In the genomic region with DNA sequence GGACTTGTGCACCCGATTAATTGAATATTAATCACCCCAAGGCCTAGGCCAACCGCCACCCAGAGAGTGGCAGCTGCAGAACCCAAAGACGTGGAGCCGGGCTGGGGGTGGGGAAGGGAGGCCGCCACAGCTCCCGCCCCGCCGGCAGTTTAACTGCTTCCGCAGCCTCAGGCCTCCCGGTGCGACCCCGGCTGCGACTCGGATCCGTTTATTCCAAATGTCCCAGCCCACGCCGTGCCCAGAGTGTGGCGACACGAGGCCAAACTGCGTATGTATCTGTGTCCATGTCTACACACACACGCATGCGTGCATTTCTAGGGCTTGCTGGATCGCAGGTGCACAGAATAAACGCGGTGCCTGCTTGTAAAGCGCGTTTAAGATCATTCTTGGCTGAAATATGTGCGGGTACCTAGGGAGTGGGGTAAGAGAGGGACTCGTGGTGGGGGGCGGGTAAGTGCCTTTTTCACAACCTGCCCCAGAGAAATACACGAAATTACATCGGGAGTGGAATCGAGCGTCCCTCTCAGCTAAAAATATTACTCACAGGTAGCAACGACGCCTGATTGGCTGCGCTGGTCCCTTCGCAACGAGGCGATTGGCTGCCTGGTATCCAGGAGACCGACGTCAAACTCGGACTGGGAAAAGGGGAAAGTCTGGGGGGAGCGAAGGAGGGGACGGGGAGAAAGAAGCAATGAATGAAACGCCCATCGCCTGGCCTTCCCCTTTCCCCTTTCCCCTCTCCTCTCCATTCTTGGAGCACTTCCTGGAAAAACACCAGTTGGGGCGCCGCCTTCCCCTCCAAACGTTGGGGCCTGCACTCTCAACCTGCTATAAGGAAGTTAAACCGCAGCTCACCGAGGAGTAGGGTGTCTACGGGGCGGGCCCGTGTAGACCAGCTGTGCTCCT, we compare ENCODE assay signal across 1 cellular context.
A peak's percentile ranks its signal among the peaks of the same experiment; 100 is the strongest.
TF ChIP-seq lines count a peak whose summit lies in the region.

No MANE protein-coding gene starts in this region.

TF ChIP-seq in HepG2, 621 proteins besides CTCF, POLR2A, EP300 and RAD21 (continued from another document and continues in another):
- TF ChIP-seq WIZ (CRISPR knock-in tag; IDR thresholded peaks at IDR 0.05) (0 out of 2 replicates have a peak, but pooled peaks have one; percentile 24), ZNF354B (CRISPR knock-in tag; IDR thresholded peaks at IDR 0.05) (peak; percentile 51; the same call in 1 of the 2 replicates), ZNF446 (CRISPR knock-in tag; IDR thresholded peaks at IDR 0.05) (0 out of 2 replicates have a peak, but pooled peaks have one; percentile 53), SKIL (CRISPR knock-in tag; IDR thresholded peaks at IDR 0.05; ENCODE audit: borderline replicate concordance) (peak; percentile 70; the same call in 1 of the 2 replicates), TCF7 (IDR thresholded peaks at IDR 0.05; ENCODE audit: low read depth) (no peak), PBX3 (CRISPR knock-in tag; IDR thresholded peaks at IDR 0.05; ENCODE audit: borderline replicate concordance) (peak; percentile 33; the same call in 1 of the 2 replicates), ZFP37 (CRISPR knock-in tag; IDR thresholded peaks at IDR 0.05; ENCODE audit: borderline replicate concordance) (peak; percentile 85; the same call in 1 of the 2 replicates), REPIN1 (CRISPR knock-in tag; IDR thresholded peaks at IDR 0.05; ENCODE audit: borderline replicate concordance, low read depth) (peak; percentile 70), SALL1 (CRISPR knock-in tag; IDR thresholded peaks at IDR 0.05) (peak; percentile 65), SP4 (CRISPR knock-in tag; IDR thresholded peaks at IDR 0.05) (peak; percentile 88), ZNF879 (CRISPR knock-in tag; IDR thresholded peaks at IDR 0.05) (peak; percentile 84; the same call in 1 of the 2 replicates), NR2F6 (IDR thresholded peaks at IDR 0.05) (no peak), NR2F6 (CRISPR knock-in tag; IDR thresholded peaks at IDR 0.05) (peak; percentile 63), ZNF782 (CRISPR knock-in tag; IDR thresholded peaks at IDR 0.05; ENCODE audit: borderline replicate concordance) (peak; percentile 52; the same call in 1 of the 2 replicates), ZNF670 (CRISPR knock-in tag; IDR thresholded peaks at IDR 0.05; ENCODE audit: borderline replicate concordance) (no peak; the same call in 1 of the 2 replicates), MTF1 (CRISPR knock-in tag; IDR thresholded peaks at IDR 0.05) (no peak), ZNF720 (CRISPR knock-in tag; IDR thresholded peaks at IDR 0.05) (no peak), TFE3 (CRISPR knock-in tag; IDR thresholded peaks at IDR 0.05) (peak; percentile 29; the same call in 1 of the 2 replicates), HNRNPK (IDR thresholded peaks at IDR 0.05; ENCODE audit: low read depth, low read length, poor library complexity, severe bottlenecking) (peak; percentile 35), ZNF629 (CRISPR knock-in tag; conservative IDR thresholded peaks at IDR 0.05) (peak; percentile 22; the same call in 1 of the 2 replicates), IKZF4 (CRISPR knock-in tag; IDR thresholded peaks at IDR 0.05; ENCODE audit: borderline replicate concordance, low read depth, not compliant biosample characterization) (no peak), JUN (CRISPR knock-in tag; IDR thresholded peaks at IDR 0.05) (no peak), THAP8 (CRISPR knock-in tag; IDR thresholded peaks at IDR 0.05; ENCODE audit: borderline replicate concordance) (0 out of 2 replicates have a peak, but pooled peaks have one; percentile 10), ATF4 (CRISPR knock-in tag; IDR thresholded peaks at IDR 0.05) (no peak; a peak in 1 of 4 replicates), ZFP62 (CRISPR knock-in tag; IDR thresholded peaks at IDR 0.05) (no peak), ZNF274 (CRISPR knock-in tag; IDR thresholded peaks at IDR 0.05) (no peak; the same call in none of the 2 replicates), ZNF512 (CRISPR knock-in tag; IDR thresholded peaks at IDR 0.05) (no peak), ZNF264 (CRISPR knock-in tag; IDR thresholded peaks at IDR 0.05) (peak; percentile 67; the same call in 1 of the 2 replicates), ZNF263 (CRISPR knock-in tag; IDR thresholded peaks at IDR 0.05) (no peak; the same call in 1 of the 2 replicates), PCBP1 (IDR thresholded peaks at IDR 0.05; ENCODE audit: borderline replicate concordance, low read depth, low read length) (peak; percentile 68; the same call in 1 of the 2 replicates), TAF1 (CRISPR knock-in tag; IDR thresholded peaks at IDR 0.05) (peak; percentile 83), SMAD9 (CRISPR knock-in tag; IDR thresholded peaks at IDR 0.05) (no peak)
- TF ChIP-seq, protein P1, sequence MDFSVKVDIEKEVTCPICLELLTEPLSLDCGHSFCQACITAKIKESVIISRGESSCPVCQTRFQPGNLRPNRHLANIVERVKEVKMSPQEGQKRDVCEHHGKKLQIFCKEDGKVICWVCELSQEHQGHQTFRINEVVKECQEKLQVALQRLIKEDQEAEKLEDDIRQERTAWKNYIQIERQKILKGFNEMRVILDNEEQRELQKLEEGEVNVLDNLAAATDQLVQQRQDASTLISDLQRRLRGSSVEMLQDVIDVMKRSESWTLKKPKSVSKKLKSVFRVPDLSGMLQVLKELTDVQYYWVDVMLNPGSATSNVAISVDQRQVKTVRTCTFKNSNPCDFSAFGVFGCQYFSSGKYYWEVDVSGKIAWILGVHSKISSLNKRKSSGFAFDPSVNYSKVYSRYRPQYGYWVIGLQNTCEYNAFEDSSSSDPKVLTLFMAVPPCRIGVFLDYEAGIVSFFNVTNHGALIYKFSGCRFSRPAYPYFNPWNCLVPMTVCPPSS (IDR thresholded peaks at IDR 0.05) = no peak
- TF ChIP-seq, protein P2, sequence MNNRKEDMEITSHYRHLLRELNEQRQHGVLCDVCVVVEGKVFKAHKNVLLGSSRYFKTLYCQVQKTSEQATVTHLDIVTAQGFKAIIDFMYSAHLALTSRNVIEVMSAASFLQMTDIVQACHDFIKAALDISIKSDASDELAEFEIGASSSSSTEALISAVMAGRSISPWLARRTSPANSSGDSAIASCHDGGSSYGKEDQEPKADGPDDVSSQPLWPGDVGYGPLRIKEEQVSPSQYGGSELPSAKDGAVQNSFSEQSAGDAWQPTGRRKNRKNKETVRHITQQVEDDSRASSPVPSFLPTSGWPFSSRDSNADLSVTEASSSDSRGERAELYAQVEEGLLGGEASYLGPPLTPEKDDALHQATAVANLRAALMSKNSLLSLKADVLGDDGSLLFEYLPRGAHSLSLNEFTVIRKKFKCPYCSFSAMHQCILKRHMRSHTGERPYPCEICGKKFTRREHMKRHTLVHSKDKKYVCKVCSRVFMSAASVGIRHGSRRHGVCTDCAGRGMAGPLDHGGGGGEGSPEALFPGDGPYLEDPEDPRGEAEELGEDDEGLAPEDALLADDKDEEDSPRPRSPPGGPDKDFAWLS (CRISPR knock-in tag; IDR thresholded peaks at IDR 0.05; ENCODE audit: borderline replicate concordance) = 0 out of 2 replicates have a peak, but pooled peaks have one; percentile 64
- TF ChIP-seq, protein P3, sequence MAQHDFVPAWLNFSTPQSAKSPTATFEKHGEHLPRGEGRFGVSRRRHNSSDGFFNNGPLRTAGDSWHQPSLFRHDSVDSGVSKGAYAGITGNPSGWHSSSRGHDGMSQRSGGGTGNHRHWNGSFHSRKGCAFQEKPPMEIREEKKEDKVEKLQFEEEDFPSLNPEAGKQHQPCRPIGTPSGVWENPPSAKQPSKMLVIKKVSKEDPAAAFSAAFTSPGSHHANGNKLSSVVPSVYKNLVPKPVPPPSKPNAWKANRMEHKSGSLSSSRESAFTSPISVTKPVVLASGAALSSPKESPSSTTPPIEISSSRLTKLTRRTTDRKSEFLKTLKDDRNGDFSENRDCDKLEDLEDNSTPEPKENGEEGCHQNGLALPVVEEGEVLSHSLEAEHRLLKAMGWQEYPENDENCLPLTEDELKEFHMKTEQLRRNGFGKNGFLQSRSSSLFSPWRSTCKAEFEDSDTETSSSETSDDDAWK (CRISPR knock-in tag; IDR thresholded peaks at IDR 0.05) = no peak
- TF ChIP-seq, protein P4, sequence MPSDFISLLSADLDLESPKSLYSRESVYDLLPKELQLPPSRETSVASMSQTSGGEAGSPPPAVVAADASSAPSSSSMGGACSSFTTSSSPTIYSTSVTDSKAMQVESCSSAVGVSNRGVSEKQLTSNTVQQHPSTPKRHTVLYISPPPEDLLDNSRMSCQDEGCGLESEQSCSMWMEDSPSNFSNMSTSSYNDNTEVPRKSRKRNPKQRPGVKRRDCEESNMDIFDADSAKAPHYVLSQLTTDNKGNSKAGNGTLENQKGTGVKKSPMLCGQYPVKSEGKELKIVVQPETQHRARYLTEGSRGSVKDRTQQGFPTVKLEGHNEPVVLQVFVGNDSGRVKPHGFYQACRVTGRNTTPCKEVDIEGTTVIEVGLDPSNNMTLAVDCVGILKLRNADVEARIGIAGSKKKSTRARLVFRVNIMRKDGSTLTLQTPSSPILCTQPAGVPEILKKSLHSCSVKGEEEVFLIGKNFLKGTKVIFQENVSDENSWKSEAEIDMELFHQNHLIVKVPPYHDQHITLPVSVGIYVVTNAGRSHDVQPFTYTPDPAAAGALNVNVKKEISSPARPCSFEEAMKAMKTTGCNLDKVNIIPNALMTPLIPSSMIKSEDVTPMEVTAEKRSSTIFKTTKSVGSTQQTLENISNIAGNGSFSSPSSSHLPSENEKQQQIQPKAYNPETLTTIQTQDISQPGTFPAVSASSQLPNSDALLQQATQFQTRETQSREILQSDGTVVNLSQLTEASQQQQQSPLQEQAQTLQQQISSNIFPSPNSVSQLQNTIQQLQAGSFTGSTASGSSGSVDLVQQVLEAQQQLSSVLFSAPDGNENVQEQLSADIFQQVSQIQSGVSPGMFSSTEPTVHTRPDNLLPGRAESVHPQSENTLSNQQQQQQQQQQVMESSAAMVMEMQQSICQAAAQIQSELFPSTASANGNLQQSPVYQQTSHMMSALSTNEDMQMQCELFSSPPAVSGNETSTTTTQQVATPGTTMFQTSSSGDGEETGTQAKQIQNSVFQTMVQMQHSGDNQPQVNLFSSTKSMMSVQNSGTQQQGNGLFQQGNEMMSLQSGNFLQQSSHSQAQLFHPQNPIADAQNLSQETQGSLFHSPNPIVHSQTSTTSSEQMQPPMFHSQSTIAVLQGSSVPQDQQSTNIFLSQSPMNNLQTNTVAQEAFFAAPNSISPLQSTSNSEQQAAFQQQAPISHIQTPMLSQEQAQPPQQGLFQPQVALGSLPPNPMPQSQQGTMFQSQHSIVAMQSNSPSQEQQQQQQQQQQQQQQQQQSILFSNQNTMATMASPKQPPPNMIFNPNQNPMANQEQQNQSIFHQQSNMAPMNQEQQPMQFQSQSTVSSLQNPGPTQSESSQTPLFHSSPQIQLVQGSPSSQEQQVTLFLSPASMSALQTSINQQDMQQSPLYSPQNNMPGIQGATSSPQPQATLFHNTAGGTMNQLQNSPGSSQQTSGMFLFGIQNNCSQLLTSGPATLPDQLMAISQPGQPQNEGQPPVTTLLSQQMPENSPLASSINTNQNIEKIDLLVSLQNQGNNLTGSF (CRISPR knock-in tag; IDR thresholded peaks at IDR 0.05) = peak; percentile 70; the same call in 1 of the 2 replicates
